29 cellular contexts compared by ENCODE assay signal in genomic region chrX:129493643-129494042, GRCh38. TPM values are rescaled to one million over a fixed set of nuclear protein-coding genes. Genes with fewer than 3 reads are reported as not detected.
A peak's percentile ranks its signal among the peaks of the same experiment; 100 is the strongest.
DNase-seq lines count a peak whose midpoint lies in the region; ATAC-seq and TF ChIP-seq lines count a peak whose summit lies in the region.
"Had no signal": no experiment of that assay in that cellular context is flagged by ENCODE, and none has a peak within 500 bp of the region (broad histone marks: within the 10 kb centered on the region; RNA-seq: fewer than 3 reads in every experiment).

No MANE protein-coding gene starts in this region.

- 39% methylated on average over 4 of the region's 4 CpGs for WGBS in right lobe of liver (ENCODE audit: insufficient coverage, low coverage, low lambda C conversion rate, missing lambda C conversion rate)

- H3K36me3 ChIP-seq in right lobe of liver = peaks cover 0 to 35% (median 5%) of the 10 kb centered on the region in 4 donors
- H3K36me3 ChIP-seq: neutrophil had no signal

- H3K27ac Mint-ChIP-seq in HFFc6 = peak overlapping the region; percentile 85
- H3K27ac Mint-ChIP-seq: activated CD8-positive, alpha-beta memory T cell treated with anti-CD3 and anti-CD28 coated beads, Interleukin-2, amount 10 ng/mL, durations not matched to agents 7 days and 5 days; activated T-helper 17 cell treated with anti-CD3 and anti-CD28 coated beads, Interleukin-2, amount 50 U/mL, for 72 hours; CD4-positive, alpha-beta memory T cell; effector memory CD8-positive, alpha-beta T cell; T-helper 2 cell treated with Interferon-gamma antibody and Interleukin-4, amounts not matched to agents 5 μg/mL and 100 μg/mL, for 36 hours had no signal

- no peak overlapping the region for H3K27ac ChIP-seq in right lobe of liver
- H3K27ac ChIP-seq: foreskin keratinocyte, neutrophil, sigmoid colon, upper lobe of right lung had no signal

- no peaks in the 10 kb centered on the region for H3K9me3 Mint-ChIP-seq in HFFc6
- H3K9me3 Mint-ChIP-seq: activated T-helper 17 cell treated with anti-CD3 and anti-CD28 coated beads, Interleukin-2, amount 50 U/mL, for 72 hours; CD4-positive, alpha-beta memory T cell; effector memory CD8-positive, alpha-beta T cell; T-helper 2 cell treated with Interferon-gamma antibody and Interleukin-4, amounts not matched to agents 5 μg/mL and 100 μg/mL, for 36 hours had no signal

- H3K27me3 Mint-ChIP-seq in HFFc6 (ENCODE audit: insufficient read depth) = no peaks in the 10 kb centered on the region
- H3K27me3 Mint-ChIP-seq: activated T-helper 17 cell treated with anti-CD3 and anti-CD28 coated beads, Interleukin-2, amount 50 U/mL, for 72 hours had no signal

- TF ChIP-seq POLR2A in right lobe of liver (IDR thresholded peaks at IDR 0.05) = no peak

- H3K4me1 ChIP-seq in right lobe of liver = no peaks in the 10 kb centered on the region
- H3K4me1 ChIP-seq: adrenal gland, foreskin keratinocyte, upper lobe of right lung had no signal

- TF ChIP-seq CTCF in HFFc6 (IDR thresholded peaks at IDR 0.05) = no peak
- TF ChIP-seq CTCF in right lobe of liver (IDR thresholded peaks at IDR 0.05) = no peak

- H3K4me3 Mint-ChIP-seq in HFFc6 = no peak overlapping the region
- H3K4me3 Mint-ChIP-seq: activated CD8-positive, alpha-beta memory T cell treated with anti-CD3 and anti-CD28 coated beads, Interleukin-2, amount 10 ng/mL, durations not matched to agents 7 days and 5 days; activated T-helper 17 cell treated with anti-CD3 and anti-CD28 coated beads, Interleukin-2, amount 50 U/mL, for 72 hours; CD4-positive, alpha-beta memory T cell; effector memory CD8-positive, alpha-beta T cell; T-helper 2 cell treated with Interferon-gamma antibody and Interleukin-4, amounts not matched to agents 5 μg/mL and 100 μg/mL, for 36 hours had no signal

- peaks cover 39% of the 10 kb centered on the region for H3K4me1 Mint-ChIP-seq in HFFc6 (ENCODE audit: low read depth)
- H3K4me1 Mint-ChIP-seq: activated CD8-positive, alpha-beta memory T cell treated with anti-CD3 and anti-CD28 coated beads, Interleukin-2, amount 10 ng/mL, durations not matched to agents 7 days and 5 days; activated T-helper 17 cell treated with anti-CD3 and anti-CD28 coated beads, Interleukin-2, amount 50 U/mL, for 72 hours; CD4-positive, alpha-beta memory T cell had no signal

- no peak overlapping the region for H3K4me3 ChIP-seq in right lobe of liver
- H3K4me3 ChIP-seq: adrenal gland, sigmoid colon, upper lobe of right lung had no signal

- H3K36me3 Mint-ChIP-seq in HFFc6 (ENCODE audit: low read depth) = peaks cover 16% of the 10 kb centered on the region
- H3K36me3 Mint-ChIP-seq: activated CD8-positive, alpha-beta memory T cell treated with anti-CD3 and anti-CD28 coated beads, Interleukin-2, amount 10 ng/mL, durations not matched to agents 7 days and 5 days; CD4-positive, alpha-beta memory T cell had no signal

- ATAC-seq in GM21360 (IDR thresholded peaks at IDR 0.05; ENCODE audit: unreplicated experiment) (no peak), right lobe of liver (no peak)
- ATAC-seq: activated CD8-positive, alpha-beta memory T cell treated with anti-CD3 and anti-CD28 coated beads, Interleukin-2, amount 10 ng/mL, durations not matched to agents 7 days and 5 days; activated T-helper 17 cell treated with anti-CD3 and anti-CD28 coated beads, Interleukin-2, amount 50 U/mL, for 72 hours; effector memory CD8-positive, alpha-beta T cell; foreskin keratinocyte; left colon; stimulated activated naive CD8-positive, alpha-beta T cell treated with anti-CD3 and anti-CD28 coated beads, Interleukin-15, Interleukin-2, amounts not matched to agents 100 U/mL and 50 U/mL, for 24 hours; upper lobe of right lung had no signal

- no peaks in the 10 kb centered on the region for H3K9me3 ChIP-seq in right lobe of liver
- H3K9me3 ChIP-seq: adrenal gland, neutrophil, sigmoid colon, upper lobe of right lung had no signal

- H3K27me3 ChIP-seq in right lobe of liver = no peaks in the 10 kb centered on the region
- H3K27me3 ChIP-seq: adrenal gland, foreskin keratinocyte, neutrophil, sigmoid colon, upper lobe of right lung had no signal

- intact Hi-C loops in right lobe of liver (cut with DNase I) = no loop called here

- DNase-seq in AG08396 (ENCODE audit: low spot score) (peak; percentile 6), HFFc6 (peak; percentile 49), astrocyte of the hippocampus (ENCODE audit: low read depth, low spot score) (peak; percentile 27), glomerular endothelial cell (ENCODE audit: extremely low read depth, low read depth, low spot score) (peak; percentile 0), activated gamma-delta T cell treated with Interleukin-2 at 50 U/mL for 16 hours (no peak), right lobe of liver (no peak), HuH-7.5 (ENCODE audit: low spot score) (no peak)
- DNase-seq: ACHN; activated CD4-positive, alpha-beta T cell treated with anti-CD3 and anti-CD28 coated beads for 1 hour; activated CD8-positive, alpha-beta memory T cell treated with anti-CD3 and anti-CD28 coated beads, Interleukin-2, amount 10 ng/mL, durations not matched to agents 7 days and 5 days; adrenal gland; CD4-positive, alpha-beta memory T cell; cerebellar nuclear complex; DMS53; effector memory CD8-positive, alpha-beta T cell; foreskin keratinocyte; left colon; NCI-H1105 treated with DMSO at 0.1 percent for 48 hours; NCI-H2171; NCI-H748 treated with DMSO at 0.1 percent for 48 hours; OCI-M1; sigmoid colon; stimulated activated CD4-positive, alpha-beta T cell treated with anti-CD3 and anti-CD28 coated beads, Interleukin-1b, Interleukin-23, amount 100 ng/mL, for 48 hours; stimulated activated naive CD8-positive, alpha-beta T cell treated with anti-CD3 and anti-CD28 coated beads, Interleukin-15, Interleukin-2, amounts not matched to agents 100 U/mL and 50 U/mL, for 24 hours; upper lobe of right lung had no signal

RNA-seq across cellular contexts. Expression of gene SMARCA1, which starts 29.6 kb away (rescaled TPM):
- 10 to 100 TPM; 61.4 to 71.7 (median 66.2) TPM for total RNA-seq in HFFc6 (2021; fragmentation: NEBNext Ultra II Directional; extraction: Animal tissue kit (Norgen Biotek cat#: 25700))
- total RNA-seq in glomerular endothelial cell (35.2 and 48.2 TPM in 2 replicates), right lobe of liver (10 to 100 TPM; 24.1 to 40.5 (median 31.1) TPM)
- total RNA-seq: activated CD8-positive, alpha-beta memory T cell treated with anti-CD3 and anti-CD28 coated beads, Interleukin-2, amount 10 ng/mL, durations not matched to agents 7 days and 5 days had no signal

RNA-seq across cellular contexts. Expression of gene OCRL, which starts 46.4 kb away (rescaled TPM):
- 10 to 100 TPM; 28.5 to 35.2 (median 30.5) TPM for total RNA-seq in HFFc6 (2021; fragmentation: NEBNext Ultra II Directional; extraction: Animal tissue kit (Norgen Biotek cat#: 25700))
- total RNA-seq in glomerular endothelial cell (14.7 and 20.3 TPM in 2 replicates), right lobe of liver (10 to 100 TPM in 2 of 6 experiments, 1 to 10 TPM in 4; 7.6 to 11.4 (median 8.8) TPM)

Comparison
In these comparisons a context has a peak if more than half of its experiments do, and no peak if none do; other contexts are left out.
1. DNase-seq: peak in AG08396 (single experiment), HFFc6 (single experiment), astrocyte of the hippocampus (single experiment) and glomerular endothelial cell (single experiment); none in activated gamma-delta T cell treated with Interleukin-2 at 50 U/mL for 16 hours (single experiment), right lobe of liver (0 of 3) and HuH-7.5 (single experiment).